ENCODE assay signal across 16 cellular contexts in the genomic region with DNA sequence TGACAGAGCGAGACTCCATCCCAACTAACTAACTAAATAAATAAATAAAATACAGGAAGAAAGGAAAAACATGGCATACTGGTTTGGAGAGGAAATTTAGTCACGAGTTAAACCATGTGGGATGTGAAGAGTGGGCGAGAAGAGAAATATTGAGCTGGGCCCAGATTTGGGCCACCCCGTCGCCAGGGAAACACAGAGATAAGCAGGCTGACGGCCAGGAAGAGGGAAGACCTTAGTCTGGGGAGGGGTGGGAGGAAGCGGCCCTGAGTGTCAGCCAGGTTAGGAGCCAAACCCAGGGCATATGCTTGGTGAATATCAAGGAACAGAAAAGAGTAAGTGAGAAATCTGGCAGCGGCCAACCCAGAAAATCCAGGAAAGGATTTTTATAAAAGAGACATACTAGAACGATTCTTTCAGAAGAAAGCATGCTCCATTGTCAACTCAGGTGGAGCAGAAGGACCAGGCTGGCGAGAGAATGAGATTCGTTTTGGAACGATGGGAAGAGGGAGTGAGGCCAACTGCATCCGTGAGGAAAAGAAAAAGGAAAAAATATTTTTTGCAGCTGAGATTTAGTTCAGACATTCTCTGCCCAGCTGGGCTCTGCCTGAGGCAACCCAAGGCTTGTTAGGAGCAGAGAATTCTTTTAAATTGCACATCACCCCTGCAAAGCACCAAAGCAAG.
"Had no signal": no experiment of that assay in that cellular context is flagged by ENCODE, and none has a peak within 500 bp of the region (broad histone marks: within the 10 kb centered on the region; RNA-seq: fewer than 3 reads in every experiment).

No MANE protein-coding gene starts in this region.

- H3K36me3 ChIP-seq: neutrophil, SJCRH30 had no signal

- ATAC-seq: activated CD4-positive, CD25-positive, alpha-beta regulatory T cell treated with anti-CD3 and anti-CD28 coated beads, Interleukin-2, amount 50 U/mL, for 24 hours; naive thymus-derived CD8-positive, alpha-beta T cell; stimulated activated naive CD8-positive, alpha-beta T cell treated with anti-CD3 and anti-CD28 coated beads, Interleukin-15, Interleukin-2, amounts not matched to agents 100 U/mL and 50 U/mL, for 24 hours had no signal

- H3K27me3 ChIP-seq: neutrophil, suprapubic skin had no signal

- H3K9me3 Mint-ChIP-seq: activated CD4-positive, alpha-beta T cell treated with anti-CD3 and anti-CD28 coated beads, Interleukin-2, amount 10 ng/mL, durations not matched to agents 7 days and 5 days; naive thymus-derived CD8-positive, alpha-beta T cell; type B pancreatic cell had no signal

- H3K9me3 ChIP-seq: neutrophil, SJCRH30, suprapubic skin had no signal

- H3K27ac ChIP-seq: neutrophil, SJCRH30, suprapubic skin had no signal

- H3K27me3 Mint-ChIP-seq: activated CD4-positive, alpha-beta T cell treated with anti-CD3 and anti-CD28 coated beads, Interleukin-2, amount 10 ng/mL, durations not matched to agents 7 days and 5 days; naive thymus-derived CD8-positive, alpha-beta T cell; type B pancreatic cell had no signal

- DNase-seq: activated CD4-positive, alpha-beta T cell treated with anti-CD3 and anti-CD28 coated beads, Interleukin-2, amount 10 ng/mL, durations not matched to agents 7 days and 5 days; activated CD8-positive, alpha-beta memory T cell treated with anti-CD3 and anti-CD28 coated beads, Interleukin-2, amount 50 U/mL, for 4 hours; activated effector memory CD4-positive, alpha-beta T cell treated with anti-CD3 and anti-CD28 coated beads, Interleukin-2, amount 50 U/mL, for 16 hours; activated naive CD4-positive, alpha-beta T cell treated with anti-CD3 and anti-CD28 coated beads, Interleukin-2, amount 50 U/mL, for 16 hours; activated T-cell treated with anti-CD3 and anti-CD28 coated beads, Interleukin-2, amount 50 U/mL, for 48 hours; kidney; mesenchymal stem cell; naive thymus-derived CD8-positive, alpha-beta T cell; SJCRH30; stimulated activated CD4-positive, alpha-beta T cell treated with anti-CD3 and anti-CD28 coated beads, Interleukin-12 subunit alpha, Interleukin-12 subunit beta, amount 100 ng/mL, for 4 hours; stimulated activated CD4-positive, alpha-beta T cell treated with anti-CD3 and anti-CD28 coated beads, Interleukin-1b, Interleukin-23, amount 100 ng/mL, for 48 hours; stimulated activated naive CD8-positive, alpha-beta T cell treated with anti-CD3 and anti-CD28 coated beads, Interleukin-15, Interleukin-2, amounts not matched to agents 100 U/mL and 50 U/mL, for 24 hours had no signal

- H3K4me1 ChIP-seq: SJCRH30, suprapubic skin had no signal

- H3K36me3 Mint-ChIP-seq: naive thymus-derived CD8-positive, alpha-beta T cell had no signal

- H3K27ac Mint-ChIP-seq: activated CD4-positive, alpha-beta T cell treated with anti-CD3 and anti-CD28 coated beads, Interleukin-2, amount 10 ng/mL, durations not matched to agents 7 days and 5 days; naive thymus-derived CD8-positive, alpha-beta T cell; type B pancreatic cell had no signal

- H3K4me3 Mint-ChIP-seq: activated CD4-positive, alpha-beta T cell treated with anti-CD3 and anti-CD28 coated beads, Interleukin-2, amount 10 ng/mL, durations not matched to agents 7 days and 5 days; naive thymus-derived CD8-positive, alpha-beta T cell; type B pancreatic cell had no signal

- H3K4me1 Mint-ChIP-seq: activated CD4-positive, alpha-beta T cell treated with anti-CD3 and anti-CD28 coated beads, Interleukin-2, amount 10 ng/mL, durations not matched to agents 7 days and 5 days; naive thymus-derived CD8-positive, alpha-beta T cell had no signal

- H3K4me3 ChIP-seq: SJCRH30, suprapubic skin had no signal
